1 cellular context compared by ENCODE assay signal in genomic region chr10:32893431-32893830, GRCh38.
A peak's percentile ranks its signal among the peaks of the same experiment; 100 is the strongest.
TF ChIP-seq lines count a peak whose summit lies in the region.

No MANE protein-coding gene starts in this region.

TF ChIP-seq in H1, 55 proteins besides CTCF, POLR2A, EP300 and RAD21 (continued from another document):
- peak; percentile 39 for TF ChIP-seq CHD7 (IDR thresholded peaks at IDR 0.05; ENCODE audit: insufficient replicate concordance, low read length)
- TF ChIP-seq TEAD4 (IDR thresholded peaks at IDR 0.05; ENCODE audit: low read depth, low read length), result peak; percentile 81
- peak; percentile 67; the same call in 1 of the 2 replicates for TF ChIP-seq POLR2AphosphoS5 (IDR thresholded peaks at IDR 0.05; ENCODE audit: low read depth, low read length)
- peak; percentile 62 for TF ChIP-seq MAX (IDR thresholded peaks at IDR 0.05)
- no peak for TF ChIP-seq ZNF274 (IDR thresholded peaks at IDR 0.05; ENCODE audit: borderline replicate concordance, extremely low read depth, low read length)
